ENCODE assay signal across 8 cellular contexts in genomic region chr13:40190656-40191100, GRCh38.
DNase-seq lines count a peak whose midpoint lies in the region; ATAC-seq, FAIRE-seq and TF ChIP-seq lines count a peak whose summit lies in the region.

No MANE protein-coding gene starts in this region.

- POLR2A ChIA-PET in IMR-90 (lab: Charles Lee; ENCODE audit: unreplicated experiment): no interaction called here
- POLR2A ChIA-PET in activated CD8-positive, alpha-beta T cell treated with anti-CD3 and anti-CD28 coated beads for 36 hours (lab: Charles Lee): interaction anchor here (0.9 to 3.0 kb wide), 6 partner anchors 14 to 88 kb away, joined by 3 to 9 read pairs (median 4); no protein-coding TSS in a partner anchor
- POLR2A ChIA-PET in endothelial cell of umbilical vein (lab: Charles Lee): interaction anchor here (1.6 kb wide), 1 partner anchor 159 kb away, joined by 3 read pairs; no protein-coding TSS in a partner anchor

- H3K27ac ChIP-seq in IMR-90 (ENCODE audit: insufficient read depth, low read length): no peak overlapping the region
- H3K27ac ChIP-seq in endothelial cell of umbilical vein (ENCODE audit: insufficient read depth, low read depth, low read length): peak overlapping the region; percentile 85

- H3K36me3 Mint-ChIP-seq in activated CD8-positive, alpha-beta T cell treated with anti-CD3 and anti-CD28 coated beads for 36 hours (ENCODE audit: low read depth): no peaks in the 10 kb centered on the region

- H4K91ac ChIP-seq in IMR-90 (ENCODE audit: insufficient read depth, low read depth, low read length): no peak overlapping the region

- H2BK120ac ChIP-seq in IMR-90 (ENCODE audit: low read depth, low read length): no peak overlapping the region

- H3K4me1 Mint-ChIP-seq in activated CD8-positive, alpha-beta T cell treated with anti-CD3 and anti-CD28 coated beads for 36 hours (ENCODE audit: low read depth): peaks cover 69% of the 10 kb centered on the region

- no peak overlapping the region for H4K8ac ChIP-seq in IMR-90 (ENCODE audit: low read depth in 2 of 2, low read length in 2 of 2)

- no peak overlapping the region for H2AK9ac ChIP-seq in IMR-90 (replicated peaks; ENCODE audit: low read depth, low read length, poor library complexity)

- no peaks in the 10 kb centered on the region for H3K9me3 ChIP-seq in IMR-90 (ENCODE audit: control insufficient read depth, insufficient read depth, low read length)
- no peaks in the 10 kb centered on the region for H3K9me3 ChIP-seq in endothelial cell of umbilical vein (replicated peaks; ENCODE audit: control insufficient read depth, insufficient read depth, low read length)

- ATAC-seq in IMR-90 (ENCODE audit: low read depth): no peak
- peak; percentile 38 for ATAC-seq in activated CD8-positive, alpha-beta T cell treated with anti-CD3 and anti-CD28 coated beads for 36 hours

- no peaks in the 10 kb centered on the region for H3K79me2 ChIP-seq in endothelial cell of umbilical vein (ENCODE audit: control insufficient read depth, insufficient read depth, low read length)

- no peak for TF ChIP-seq POLR2A in IMR-90 (IDR thresholded peaks at IDR 0.05; ENCODE audit: low read depth, low read length)
- TF ChIP-seq POLR2A in endothelial cell of umbilical vein (IDR thresholded peaks at IDR 0.05; ENCODE audit: low read depth, low read length): no peak

- no peaks in the 10 kb centered on the region for H3K9me3 Mint-ChIP-seq in activated CD8-positive, alpha-beta T cell treated with anti-CD3 and anti-CD28 coated beads for 36 hours

- H3K27ac Mint-ChIP-seq in activated CD8-positive, alpha-beta T cell treated with anti-CD3 and anti-CD28 coated beads for 36 hours: peak overlapping the region; percentile 92

- H3K4ac ChIP-seq in IMR-90 (ENCODE audit: low read depth, low read length): no peak overlapping the region

- no peak overlapping the region for H4K5ac ChIP-seq in IMR-90 (ENCODE audit: low read depth, low read length)

- dilution Hi-C loops in IMR-90 (cut with HindIII; ENCODE audit: low sequenced_read_pairs, unreplicated experiment) (no loop called here), endothelial cell of umbilical vein (cut with MboI; ENCODE audit: extremely low pct_ligation_motif_present, low sequenced_read_pairs) (no loop called here)

- H2AK5ac ChIP-seq in IMR-90 (ENCODE audit: low read depth, low read length): no peak overlapping the region

- TF ChIP-seq CTCF in IMR-90 (conservative IDR thresholded peaks at IDR 0.05; ENCODE audit: low read depth, low read length) (no peak), endothelial cell of umbilical vein (IDR thresholded peaks at IDR 0.05; ENCODE audit: extremely low read depth in 1 of 2, insufficient read depth in 1 of 2, low read depth in 1 of 2, low read length in 2 of 2) (no peak), GM20000 (IDR thresholded peaks at IDR 0.05; ENCODE audit: extremely low read depth, missing control alignments) (no peak)
- no peak for TF ChIP-seq CTCF in activated CD8-positive, alpha-beta T cell treated with anti-CD3 and anti-CD28 coated beads for 36 hours (IDR thresholded peaks at IDR 0.05)

- H3K18ac ChIP-seq in IMR-90 (ENCODE audit: low read depth, low read length): no peak overlapping the region

- H3K27me3 ChIP-seq in IMR-90 (ENCODE audit: control insufficient read depth, insufficient read depth, low read length) (no peaks in the 10 kb centered on the region), endothelial cell of umbilical vein (ENCODE audit: control insufficient read depth in 2 of 2, insufficient read depth in 2 of 2, low read length in 2 of 2) (no peaks in the 10 kb centered on the region)

- no peaks in the 10 kb centered on the region for H3K4me1 ChIP-seq in IMR-90 (ENCODE audit: control insufficient read depth, insufficient read depth, low read length)
- H3K4me1 ChIP-seq in endothelial cell of umbilical vein (ENCODE audit: control insufficient read depth, extremely low read depth, insufficient read depth, low read length): peaks cover 53% of the 10 kb centered on the region

- no peak for TF ChIP-seq RAD21 in IMR-90 (IDR thresholded peaks at IDR 0.05; ENCODE audit: low read length)

- H3K27me3 Mint-ChIP-seq in activated CD8-positive, alpha-beta T cell treated with anti-CD3 and anti-CD28 coated beads for 36 hours: no peaks in the 10 kb centered on the region

- H3K4me3 ChIP-seq in IMR-90 (ENCODE audit: insufficient read depth, low read depth, low read length): no peak overlapping the region
- H3K4me3 ChIP-seq in endothelial cell of umbilical vein (replicated peaks in 1 of 3; ENCODE audit: insufficient read depth in 1 of 3, low read depth in 1 of 3, low read length in 3 of 3): no peak overlapping the region

- no peak overlapping the region for H2BK5ac ChIP-seq in IMR-90 (ENCODE audit: low read depth, low read length, poor library complexity, severe bottlenecking)

- H3K79me1 ChIP-seq in IMR-90 (ENCODE audit: low read depth in 1 of 2, low read length in 2 of 2): no peaks in the 10 kb centered on the region

- DNase-seq in ELF-1 (ENCODE audit: low read depth, low spot score) (peak; percentile 68), IMR-90 (peak; percentile 12), endothelial cell of umbilical vein (ENCODE audit: low read depth, low spot score) (peak; percentile 89), myocyte (ENCODE audit: low read depth) (peak; percentile 93), NCI-H526 (lab: John Stamatoyannopoulos, UW) (no peak), GM20000 (ENCODE audit: low spot score) (no peak)
- DNase-seq in activated CD8-positive, alpha-beta T cell treated with anti-CD3 and anti-CD28 coated beads for 36 hours: peak; percentile 85
- DNase-seq in stimulated activated naive CD4-positive, alpha-beta T cell treated with Interleukin-2 at 50 U/mL for 16 hours (lab: John Stamatoyannopoulos, UW): peak; percentile 53

- no peak overlapping the region for H2BK15ac ChIP-seq in IMR-90 (ENCODE audit: low read depth, low read length)

- H3K56ac ChIP-seq in IMR-90 (ENCODE audit: extremely low read depth, insufficient read depth, low read length): no peak overlapping the region

- BruUV-seq in IMR-90 (replicated peaks; lab: Mats Ljungman, UMichigan): no TSS peak
- no TSS peak for BruUV-seq in endothelial cell of umbilical vein (replicated peaks; lab: Mats Ljungman, UMichigan)

- no CpG with 5 or more reads among the region's 5 CpGs for WGBS in IMR-90 (ENCODE audit: extremely low coverage in 2 of 2, insufficient read length in 1 of 2), 2 experiments

- H4K20me1 ChIP-seq in IMR-90 (ENCODE audit: insufficient read depth, low read length): no peaks in the 10 kb centered on the region
- no peaks in the 10 kb centered on the region for H4K20me1 ChIP-seq in endothelial cell of umbilical vein (replicated peaks; ENCODE audit: control insufficient read depth, extremely low read depth, insufficient read depth, low read length)

- H2AFZ ChIP-seq in IMR-90 (replicated peaks; ENCODE audit: low read length, poor library complexity): no peak overlapping the region
- peak overlapping the region; percentile 4 for H2AFZ ChIP-seq in endothelial cell of umbilical vein (ENCODE audit: low read depth, low read length)

- no peak overlapping the region for H2BK20ac ChIP-seq in IMR-90 (ENCODE audit: low read depth, low read length)

- CTCF ChIA-PET in IMR-90 (lab: Yijun Ruan, JAX) (no interaction called here), endothelial cell of umbilical vein (lab: Charles Lee) (interaction anchor here (0.9 to 2.8 kb wide), 10 partner anchors 10 to 492 kb away, joined by 3 to 12 read pairs (median 4); no protein-coding TSS in a partner anchor)
- CTCF ChIA-PET in activated CD8-positive, alpha-beta T cell treated with anti-CD3 and anti-CD28 coated beads for 36 hours (lab: Charles Lee): interaction anchor here (1.2 to 7.1 kb wide), 7 partner anchors 10 to 478 kb away, joined by 3 to 41 read pairs (median 8); no protein-coding TSS in a partner anchor

- H3K23ac ChIP-seq in IMR-90 (ENCODE audit: low read depth, low read length): no peak overlapping the region

- in situ Hi-C loops in IMR-90 (cut with MboI; ENCODE audit: low sequenced_read_pairs): no loop called here

- FAIRE-seq in endothelial cell of umbilical vein (lab: Jason Lieb, UNC): peak; percentile 93

- intact Hi-C loops in IMR-90 (cut with micrococcal nuclease): no loop called here
- intact Hi-C loops in activated CD8-positive, alpha-beta T cell treated with anti-CD3 and anti-CD28 coated beads for 36 hours (cut with micrococcal nuclease): no loop called here
- intact Hi-C loops in endothelial cell of umbilical vein (cut with micrococcal nuclease): loop anchor here (1.0 to 5.0 kb wide), 6 partner anchors 34 to 314 kb away; no protein-coding TSS in a partner anchor

- no peaks in the 10 kb centered on the region for H3K36me3 ChIP-seq in IMR-90 (ENCODE audit: control insufficient read depth, insufficient read depth, low read length)
- H3K36me3 ChIP-seq in endothelial cell of umbilical vein (ENCODE audit: control insufficient read depth in 2 of 2, extremely low read depth in 1 of 2, insufficient read depth in 2 of 2, low read length in 2 of 2): no peaks in the 10 kb centered on the region

- no peak overlapping the region for H3K4me2 ChIP-seq in IMR-90 (ENCODE audit: low read depth, low read length)
- H3K4me2 ChIP-seq in endothelial cell of umbilical vein (ENCODE audit: insufficient read depth, low read length): peak overlapping the region; percentile 47

- H3K9me1 ChIP-seq in IMR-90 (ENCODE audit: insufficient read depth, low read length): no peaks in the 10 kb centered on the region
- no peaks in the 10 kb centered on the region for H3K9me1 ChIP-seq in endothelial cell of umbilical vein (replicated peaks; ENCODE audit: control insufficient read depth, extremely low read depth, insufficient read depth, low read length)

- H3K4me3 Mint-ChIP-seq in activated CD8-positive, alpha-beta T cell treated with anti-CD3 and anti-CD28 coated beads for 36 hours: peak overlapping the region; percentile 15

- no peak overlapping the region for H3K14ac ChIP-seq in IMR-90 (replicated peaks; ENCODE audit: low read depth, low read length)

- H3K9ac ChIP-seq in IMR-90 (ENCODE audit: low read depth, low read length): no peak overlapping the region
- H3K9ac ChIP-seq in endothelial cell of umbilical vein (replicated peaks; ENCODE audit: extremely low read depth, insufficient read depth, low read length): peak overlapping the region; percentile 68

TF ChIP-seq in IMR-90, 13 proteins besides CTCF, POLR2A, EP300 and RAD21 (continues in another document):
- TF ChIP-seq MAZ (IDR thresholded peaks at IDR 0.05; ENCODE audit: borderline replicate concordance, low read depth, low read length) (no peak), FOS (IDR thresholded peaks at IDR 0.05; ENCODE audit: low read depth, low read length) (no peak), CEBPB (IDR thresholded peaks at IDR 0.05; ENCODE audit: low read depth, low read length) (no peak), SMC3 (IDR thresholded peaks at IDR 0.05; ENCODE audit: low read depth, low read length) (no peak)

TF ChIP-seq in endothelial cell of umbilical vein, 7 proteins besides CTCF, POLR2A, EP300 and RAD21 (continues in another document):
- peak; percentile 21 for TF ChIP-seq GATA2 (IDR thresholded peaks at IDR 0.05; ENCODE audit: insufficient read depth, insufficient read length, low read depth, low read length)
- TF ChIP-seq EZH2 (IDR thresholded peaks at IDR 0.05; ENCODE audit: borderline replicate concordance, low read depth, low read length, severe bottlenecking): no peak
- TF ChIP-seq JUN (IDR thresholded peaks at IDR 0.05; ENCODE audit: borderline replicate concordance, insufficient read depth, insufficient read length, low read depth): peak; percentile 47

Comparison
In these comparisons a context has a peak if more than half of its experiments do, and no peak if none do; other contexts are left out.
1. DNase-seq: peak in ELF-1 (single experiment), IMR-90 (single experiment), activated CD8-positive, alpha-beta T cell treated with anti-CD3 and anti-CD28 coated beads for 36 hours (single experiment), endothelial cell of umbilical vein (single experiment), myocyte (single experiment) and stimulated activated naive CD4-positive, alpha-beta T cell treated with Interleukin-2 at 50 U/mL for 16 hours (single experiment); none in NCI-H526 (0 of 2) and GM20000 (single experiment).